22 cellular contexts compared by ENCODE assay signal in genomic region chr5:38670878-38671277, GRCh38.
A peak's percentile ranks its signal among the peaks of the same experiment; 100 is the strongest.
DNase-seq lines count a peak whose midpoint lies in the region; ATAC-seq and TF ChIP-seq lines count a peak whose summit lies in the region.
"Had no signal": no experiment of that assay in that cellular context is flagged by ENCODE, and none has a peak within 500 bp of the region (broad histone marks: within the 10 kb centered on the region; RNA-seq: fewer than 3 reads in every experiment).

No MANE protein-coding gene starts in this region.

- POLR2A ChIA-PET in HEK293 (lab: Yijun Ruan, JAX): no interaction called here

- BruUV-seq in mammary epithelial cell (replicated peaks; lab: Mats Ljungman, UMichigan): no TSS peak

- WGBS in mammary epithelial cell (ENCODE audit: low coverage, missing lambda C conversion rate): 14% methylated on average over 1 of the region's 1 CpG
- WGBS in thyroid gland, 2 donors: 50 to 88% methylated on average over 1 of the region's 1 CpG

- intact Hi-C loops in mammary epithelial cell (cut with micrococcal nuclease) (loop anchor here (5.0 kb wide), 1 partner anchor 136 kb away; no protein-coding TSS in a partner anchor), thyroid gland (cut with DNase I) (no loop called here)

- H3K27me3 ChIP-seq in mammary epithelial cell (ENCODE audit: insufficient read depth, low read length) (no peaks in the 10 kb centered on the region), thyroid gland (no peaks in the 10 kb centered on the region)
- H3K27me3 ChIP-seq: suprapubic skin had no signal

- TF ChIP-seq POLR2A in thyroid gland (IDR thresholded peaks at IDR 0.05): no peak

- TF ChIP-seq CTCF in HEK293 (tag by site-specific recombination; IDR thresholded peaks at IDR 0.05) (no peak), mammary epithelial cell (conservative IDR thresholded peaks at IDR 0.05 in 1 of 2, IDR thresholded peaks at IDR 0.05 in 1 of 2; ENCODE audit: extremely low read depth in 1 of 2, insufficient read depth in 1 of 2, low read depth in 1 of 2, low read length in 2 of 2) (no peak), thyroid gland (IDR thresholded peaks at IDR 0.05) (no peak)

- no peaks in the 10 kb centered on the region for H3K36me3 ChIP-seq in HEK293 (ENCODE audit: control insufficient read depth in 2 of 2, insufficient read depth in 1 of 2, low read length in 2 of 2)
- H3K36me3 ChIP-seq in mammary epithelial cell (ENCODE audit: insufficient read depth, low read length): no peaks in the 10 kb centered on the region
- no peaks in the 10 kb centered on the region for H3K36me3 ChIP-seq in thyroid gland
- H3K36me3 ChIP-seq: HAP-1, suprapubic skin, WERI-Rb-1 had no signal

- no peak overlapping the region for H3K4me2 ChIP-seq in mammary epithelial cell (ENCODE audit: insufficient read depth, low read depth, low read length)
- H3K4me2 ChIP-seq: smooth muscle cell had no signal

- H3K4me1 ChIP-seq in HEK293 (ENCODE audit: control insufficient read depth, insufficient read depth, low read length) (peaks cover 15% of the 10 kb centered on the region), mammary epithelial cell (ENCODE audit: insufficient read depth, low read length) (no peaks in the 10 kb centered on the region), thyroid gland (peaks cover 10 to 13% of the 10 kb centered on the region in 2 donors)
- H3K4me1 ChIP-seq: HAP-1, suprapubic skin had no signal

- no peaks in the 10 kb centered on the region for H3K79me2 ChIP-seq in mammary epithelial cell (ENCODE audit: insufficient read depth, low read length)

- peak; percentile 22 for DNase-seq in mammary epithelial cell
- DNase-seq in iris pigment epithelial cell (ENCODE audit: low read depth): peak; percentile 90
- peak; percentile 28 to 38 for DNase-seq in thyroid gland
- DNase-seq in UCSD-AML1 (lab: John Stamatoyannopoulos, UW; ENCODE audit: unreplicated experiment): no peak
- no peak for DNase-seq in T-helper 9 cell
- DNase-seq: activated CD8-positive, alpha-beta T cell treated with anti-CD3 and anti-CD28 coated beads for 36 hours; activated naive CD8-positive, alpha-beta T cell treated with anti-CD3 and anti-CD28 coated beads for 36 hours; CD4-positive, CD25-positive, alpha-beta regulatory T cell; DMS53; effector memory CD8-positive, alpha-beta T cell; foreskin melanocyte; NCI-H1436; stimulated activated CD4-positive, alpha-beta T cell treated with anti-CD3 and anti-CD28 coated beads, Interleukin-4, amount 100 ng/mL, for 4 hours; stimulated activated CD8-positive, alpha-beta memory T cell treated with anti-CD3 and anti-CD28 coated beads, Interleukin-4, amount 100 ng/mL, for 48 hours; T-helper 1 cell; WERI-Rb-1 had no signal

- dilution Hi-C loops in mammary epithelial cell (cut with HindIII; ENCODE audit: low sequenced_read_pairs): no loop called here

- no peaks in the 10 kb centered on the region for H4K20me1 ChIP-seq in mammary epithelial cell (ENCODE audit: insufficient read depth, low read length)

- no peak overlapping the region for H2AFZ ChIP-seq in mammary epithelial cell (ENCODE audit: low read depth, low read length)

- no peak for ATAC-seq in GM18520 (IDR thresholded peaks at IDR 0.05; ENCODE audit: unreplicated experiment)
- ATAC-seq: activated CD8-positive, alpha-beta T cell treated with anti-CD3 and anti-CD28 coated beads for 36 hours; effector memory CD8-positive, alpha-beta T cell; left lobe of liver had no signal

- CTCF ChIA-PET in HEK293 (lab: Yijun Ruan, JAX): interaction anchor here (0.5 to 7.3 kb wide), 6 partner anchors 13 to 250 kb away, joined by 3 to 70 read pairs (median 5); no protein-coding TSS in a partner anchor
- CTCF ChIA-PET in mammary epithelial cell (lab: Charles Lee; ENCODE audit: low non-redundant PET): no interaction called here

- in situ Hi-C loops in mammary epithelial cell (cut with MboI; ENCODE audit: low sequenced_read_pairs in 2 of 2): no loop called here

- H3K27ac ChIP-seq in HEK293 (ENCODE audit: extremely low read depth, low read depth, low read length): no peak overlapping the region
- H3K27ac ChIP-seq in mammary epithelial cell (ENCODE audit: insufficient read depth, low read depth, low read length): no peak overlapping the region
- H3K27ac ChIP-seq in thyroid gland: no peak overlapping the region
- H3K27ac ChIP-seq: suprapubic skin, WERI-Rb-1 had no signal

- no peaks in the 10 kb centered on the region for H3K9me3 ChIP-seq in HEK293 (ENCODE audit: control insufficient read depth, insufficient read depth, low read depth, low read length)
- H3K9me3 ChIP-seq in mammary epithelial cell (replicated peaks; ENCODE audit: insufficient read depth, low read length): no peaks in the 10 kb centered on the region
- no peaks in the 10 kb centered on the region for H3K9me3 ChIP-seq in thyroid gland
- H3K9me3 ChIP-seq: HAP-1, suprapubic skin had no signal

- H3K4me3 ChIP-seq in HEK293 (ENCODE audit: low read depth, low read length) (no peak overlapping the region), mammary epithelial cell (replicated peaks in 1 of 3; ENCODE audit: insufficient read depth in 1 of 3, low read depth in 2 of 3, low read length in 3 of 3) (no peak overlapping the region), thyroid gland (replicated peaks in 1 of 3) (no peak overlapping the region)
- H3K4me3 ChIP-seq: HAP-1, smooth muscle cell, suprapubic skin had no signal

- H3K9ac ChIP-seq in mammary epithelial cell (ENCODE audit: insufficient read depth, low read length): no peak overlapping the region

TF ChIP-seq in HEK293, 187 proteins besides CTCF, POLR2A, EP300 and RAD21:
- TF ChIP-seq ZBTB20 (tag by site-specific recombination; IDR thresholded peaks at IDR 0.05) (0 out of 2 replicates have a peak, but pooled peaks have one; percentile 25), SCRT2 (tag by site-specific recombination; IDR thresholded peaks at IDR 0.05) (peak; percentile 93), PRDM2 (tag by site-specific recombination; IDR thresholded peaks at IDR 0.05; ENCODE audit: borderline replicate concordance) (no peak)
TF ChIP-seq in HEK293: peak in this region for 2.

Comparison
In these comparisons a context has a peak if more than half of its experiments do, and no peak if none do; other contexts are left out.
1. DNase-seq: peak in mammary epithelial cell (single experiment), iris pigment epithelial cell (single experiment) and thyroid gland (2 of 2); none in UCSD-AML1 (single experiment) and T-helper 9 cell (single experiment).